Comparison of ENCODE assay signal across 21 cellular contexts in genomic region chr4:152374606-152375285, GRCh38.
A peak's percentile ranks its signal among the peaks of the same experiment; 100 is the strongest.
DNase-seq lines count a peak whose midpoint lies in the region; ATAC-seq and TF ChIP-seq lines count a peak whose summit lies in the region.
"Had no signal": no experiment of that assay in that cellular context is flagged by ENCODE, and none has a peak within 500 bp of the region (broad histone marks: within the 10 kb centered on the region; RNA-seq: fewer than 3 reads in every experiment).

No MANE protein-coding gene starts in this region.

- intact Hi-C loops in transverse colon (cut with DNase I; ENCODE audit: low total_unique reads), result no loop called here

- H3K36me3 ChIP-seq in SK-N-SH (replicated peaks in 1 of 2; ENCODE audit: control insufficient read depth in 1 of 2, insufficient read depth in 2 of 2, low read length in 1 of 2) (peaks cover 0 to 3% of the 10 kb centered on the region in 2 experiments), transverse colon (no peaks in the 10 kb centered on the region)
- H3K36me3 ChIP-seq in CD4-positive, CD25-positive, alpha-beta regulatory T cell (ENCODE audit: control insufficient read depth, insufficient read depth, low read length), result peaks cover 2% of the 10 kb centered on the region
- H3K36me3 ChIP-seq: neural progenitor cell, tibial nerve had no signal

- H3K4me3 ChIP-seq in SK-N-SH (ENCODE audit: low read depth in 2 of 2, low read length in 1 of 2), result no peak overlapping the region
- no peak overlapping the region for H3K4me3 ChIP-seq in CD4-positive, CD25-positive, alpha-beta regulatory T cell (ENCODE audit: low read depth, low read length)
- H3K4me3 ChIP-seq in transverse colon, result no peak overlapping the region
- H3K4me3 ChIP-seq: A549, neural progenitor cell, tibial nerve had no signal

- H3K4me1 Mint-ChIP-seq in CD4-positive, CD25-positive, alpha-beta regulatory T cell, result peaks cover 13 to 28% (median 24%) of the 10 kb centered on the region in 4 donors
- H3K4me1 Mint-ChIP-seq in immature natural killer cell, result peaks cover 1 to 14% of the 10 kb centered on the region in 2 donors
- H3K4me1 Mint-ChIP-seq: neural progenitor cell, WTC11 had no signal

- 87% methylated on average over 3 of the region's 3 CpGs for WGBS in SK-N-SH (ENCODE audit: low lambda C conversion rate)
- WGBS in transverse colon (ENCODE audit: low coverage in 1 of 2), 2 donors, result 65 to 78% methylated on average over 3 of the region's 3 CpGs

- no peaks in the 10 kb centered on the region for H3K27me3 Mint-ChIP-seq in CD4-positive, CD25-positive, alpha-beta regulatory T cell
- no peaks in the 10 kb centered on the region for H3K27me3 Mint-ChIP-seq in immature natural killer cell (ENCODE audit: low read depth in 3 of 3)

- H2AFZ ChIP-seq in SK-N-SH (ENCODE audit: low read depth), result no peak overlapping the region
- H2AFZ ChIP-seq: neural progenitor cell had no signal

- POLR2A ChIA-PET in SK-N-SH (lab: Yijun Ruan, JAX), result no interaction called here

- no peaks in the 10 kb centered on the region for H3K9me2 ChIP-seq in SK-N-SH

- H3F3A ChIP-seq in SK-N-SH (replicated peaks; ENCODE audit: insufficient read depth), result no peaks in the 10 kb centered on the region

- no peak overlapping the region for H3K4me3 Mint-ChIP-seq in CD4-positive, CD25-positive, alpha-beta regulatory T cell
- no peak overlapping the region for H3K4me3 Mint-ChIP-seq in immature natural killer cell
- H3K4me3 Mint-ChIP-seq: mesothelial cell of epicardium; neural progenitor cell; T-helper 1 cell treated with Interleukin-12 subunit alpha and Interleukin-12 subunit beta and Interleukin-4 antibody, amounts not matched to agents 30 μg/mL and 1 μg/mL, for 36 hours; WTC11 had no signal

- no peaks in the 10 kb centered on the region for H3K9me3 ChIP-seq in SK-N-SH
- H3K9me3 ChIP-seq in CD4-positive, CD25-positive, alpha-beta regulatory T cell (ENCODE audit: control insufficient read depth in 2 of 2, low read length in 2 of 2), result no peaks in the 10 kb centered on the region
- H3K9me3 ChIP-seq in transverse colon, result no peaks in the 10 kb centered on the region
- H3K9me3 ChIP-seq: A549, tibial nerve had no signal

- CTCF ChIA-PET in SK-N-SH (lab: Yijun Ruan, JAX), result interaction anchor here (0.9 to 1.5 kb wide), 3 partner anchors 11 to 599 kb away, joined by 3 to 4 read pairs (median 3); no protein-coding TSS in a partner anchor

- TF ChIP-seq CTCF in SK-N-SH (IDR thresholded peaks at IDR 0.05) (no peak), transverse colon (IDR thresholded peaks at IDR 0.05) (no peak)

- H3K4me2 ChIP-seq in SK-N-SH, result no peak overlapping the region
- H3K4me2 ChIP-seq: A549, neural progenitor cell had no signal

- peak overlapping the region in 2 of 3 donors; percentile 1 to 14 for H3K27ac Mint-ChIP-seq in CD4-positive, CD25-positive, alpha-beta regulatory T cell
- H3K27ac Mint-ChIP-seq in immature natural killer cell, result no peak overlapping the region
- H3K27ac Mint-ChIP-seq: mesothelial cell of epicardium; neural progenitor cell; T-helper 1 cell treated with Interleukin-12 subunit alpha and Interleukin-12 subunit beta and Interleukin-4 antibody, amounts not matched to agents 30 μg/mL and 1 μg/mL, for 36 hours; WTC11 had no signal

- H3K27ac ChIP-seq in SK-N-SH (ENCODE audit: low read depth in 2 of 2, low read length in 1 of 2) (no peak overlapping the region), transverse colon (no peak overlapping the region)
- no peak overlapping the region for H3K27ac ChIP-seq in CD4-positive, CD25-positive, alpha-beta regulatory T cell (ENCODE audit: insufficient read depth, low read length, poor library complexity, severe bottlenecking)
- H3K27ac ChIP-seq: A549, neural progenitor cell, tibial nerve had no signal

- TF ChIP-seq EP300 in SK-N-SH (IDR thresholded peaks at IDR 0.05; ENCODE audit: borderline replicate concordance in 1 of 2, low read depth in 1 of 2, low read length in 1 of 2), result no peak
- TF ChIP-seq EP300 in transverse colon (IDR thresholded peaks at IDR 0.05; ENCODE audit: low read depth), result no peak

- no peak for TF ChIP-seq POLR2A in transverse colon (IDR thresholded peaks at IDR 0.05)

- H3K27me3 ChIP-seq in SK-N-SH (ENCODE audit: insufficient read depth) (no peaks in the 10 kb centered on the region), transverse colon (no peaks in the 10 kb centered on the region)
- no peaks in the 10 kb centered on the region for H3K27me3 ChIP-seq in CD4-positive, CD25-positive, alpha-beta regulatory T cell (ENCODE audit: control insufficient read depth, insufficient read depth, low read length)
- H3K27me3 ChIP-seq: neural progenitor cell, tibial nerve had no signal

- H3K36me3 Mint-ChIP-seq in CD4-positive, CD25-positive, alpha-beta regulatory T cell, result peaks cover 5% of the 10 kb centered on the region
- H3K36me3 Mint-ChIP-seq in immature natural killer cell, result no peaks in the 10 kb centered on the region
- H3K36me3 Mint-ChIP-seq: mesothelial cell of epicardium, neural progenitor cell, WTC11 had no signal

- in situ Hi-C loops in transverse colon (cut with MboI; ENCODE audit: low pct_ligation_motif_present in 1 of 4, low pct_unique_long_range_greater_than_20kb in 1 of 4, low sequenced_read_pairs in 3 of 4), result no loop called here

- H3K9ac ChIP-seq in SK-N-SH, result no peak overlapping the region
- H3K9ac ChIP-seq: neural progenitor cell had no signal

- TF ChIP-seq RAD21 in SK-N-SH (IDR thresholded peaks at IDR 0.05; ENCODE audit: low read length), result no peak

- no peaks in the 10 kb centered on the region for H4K20me1 ChIP-seq in SK-N-SH (ENCODE audit: insufficient read depth)

- H3K9me3 Mint-ChIP-seq in CD4-positive, CD25-positive, alpha-beta regulatory T cell, result no peaks in the 10 kb centered on the region
- no peaks in the 10 kb centered on the region for H3K9me3 Mint-ChIP-seq in immature natural killer cell
- H3K9me3 Mint-ChIP-seq: mesothelial cell of epicardium; neural progenitor cell; T-helper 1 cell treated with Interleukin-12 subunit alpha and Interleukin-12 subunit beta and Interleukin-4 antibody, amounts not matched to agents 30 μg/mL and 1 μg/mL, for 36 hours; WTC11 had no signal

- DNase-seq in SK-N-SH, result no peak
- DNase-seq in CD4-positive, CD25-positive, alpha-beta regulatory T cell, result no peak
- peak; percentile 37 for DNase-seq in dedifferentiated amniotic fluid mesenchymal stem cell (ENCODE audit: extremely low spot score)
- no peak for DNase-seq in ureter (ENCODE audit: low spot score)
- DNase-seq in immature natural killer cell, result no peak
- no peak for DNase-seq in transverse colon
- DNase-seq: C1 segment of cervical spinal cord, islet precursor cell, NCI-H1092, NCI-H2029 treated with DMSO at 0.1 percent for 48 hours, NCI-H524 treated with DMSO at 0.1 percent for 48 hours, SHP77 had no signal

- peaks cover 10% of the 10 kb centered on the region for H3K79me2 ChIP-seq in SK-N-SH (ENCODE audit: insufficient read depth)

- ATAC-seq in SK-N-SH treated with all-trans-retinoic acid at 6 μM for 48 hours (peak; percentile 31; the same call in 1 of the 3 replicates), HG02885 (IDR thresholded peaks at IDR 0.05; ENCODE audit: poor library complexity, unreplicated experiment) (peak; percentile 44)
- no peak for ATAC-seq in CD4-positive, CD25-positive, alpha-beta regulatory T cell (ENCODE audit: low read depth in 2 of 2)
- ATAC-seq: A549, HCT116, WTC11 had no signal

- H3K4me1 ChIP-seq in SK-N-SH (ENCODE audit: control insufficient read depth in 1 of 2, insufficient read depth in 2 of 2, low read depth in 1 of 2, low read length in 1 of 2), result no peaks in the 10 kb centered on the region; a peak in 1 of 4 replicates
- peaks cover 3% of the 10 kb centered on the region for H3K4me1 ChIP-seq in CD4-positive, CD25-positive, alpha-beta regulatory T cell (ENCODE audit: control insufficient read depth, insufficient read depth, low read length, poor library complexity, severe bottlenecking)
- H3K4me1 ChIP-seq in transverse colon, result no peaks in the 10 kb centered on the region
- H3K4me1 ChIP-seq: A549, neural progenitor cell had no signal

TF ChIP-seq in SK-N-SH, 30 proteins besides CTCF, POLR2A, EP300 and RAD21:
- TF ChIP-seq GATA2 (CRISPR knock-in tag; IDR thresholded peaks at IDR 0.05) (no peak), POLR2AphosphoS5 (IDR thresholded peaks at IDR 0.05; ENCODE audit: low read depth, low read length) (no peak), SIN3A (IDR thresholded peaks at IDR 0.05; ENCODE audit: borderline replicate concordance, low read depth, low read length) (no peak)

Comparison
In these comparisons a context has a peak if more than half of its experiments do, and no peak if none do; other contexts are left out.
1. ATAC-seq: peak in SK-N-SH treated with all-trans-retinoic acid at 6 μM for 48 hours (single experiment) and HG02885 (single experiment); none in CD4-positive, CD25-positive, alpha-beta regulatory T cell (0 of 2).
2. H3K27ac Mint-ChIP-seq: peak in CD4-positive, CD25-positive, alpha-beta regulatory T cell (2 of 3); none in immature natural killer cell (0 of 6).